ENCODE assay signal across 1 cellular context in the genomic region with DNA sequence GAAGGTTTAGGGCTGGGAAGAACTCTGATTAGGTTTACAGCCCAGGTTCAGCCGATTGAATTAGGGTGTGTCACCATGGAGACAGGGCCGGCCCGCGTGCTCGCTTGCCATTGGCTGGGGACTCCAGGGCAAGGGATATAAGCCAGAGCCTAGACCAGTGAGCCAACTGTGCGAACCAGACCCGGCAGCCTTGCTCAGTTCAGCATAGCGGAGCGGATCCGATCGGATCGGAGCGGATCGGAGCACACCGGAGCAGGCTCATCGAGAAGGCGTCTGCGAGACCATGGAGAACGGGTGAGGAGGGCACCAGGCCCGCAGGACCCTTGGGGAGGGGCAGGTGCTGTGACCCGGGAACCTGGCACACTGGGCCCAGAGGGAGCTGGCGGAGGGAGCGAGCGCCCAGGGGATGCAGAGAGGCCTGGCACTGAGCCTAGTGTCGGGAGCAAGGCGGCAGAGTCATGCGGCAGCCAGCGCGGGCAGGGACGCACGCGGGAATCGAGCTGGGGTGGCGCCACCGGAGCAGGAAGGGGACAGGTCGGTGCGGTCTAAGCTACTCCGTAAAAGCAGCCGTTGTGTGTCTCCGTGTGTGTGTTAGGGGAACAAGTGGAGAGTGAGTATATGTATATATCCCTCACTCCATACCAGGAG.
TF ChIP-seq lines count a peak whose summit lies in the region.

A gene (plus strand): TSS at position 165 of the 648 bp plus-strand sequence. CDS start 119 bp downstream, at position 284.

TF ChIP-seq in K562, 482 proteins besides CTCF, POLR2A, EP300 and RAD21 (continued from another document and continues in another):
- TF ChIP-seq, protein P1, sequence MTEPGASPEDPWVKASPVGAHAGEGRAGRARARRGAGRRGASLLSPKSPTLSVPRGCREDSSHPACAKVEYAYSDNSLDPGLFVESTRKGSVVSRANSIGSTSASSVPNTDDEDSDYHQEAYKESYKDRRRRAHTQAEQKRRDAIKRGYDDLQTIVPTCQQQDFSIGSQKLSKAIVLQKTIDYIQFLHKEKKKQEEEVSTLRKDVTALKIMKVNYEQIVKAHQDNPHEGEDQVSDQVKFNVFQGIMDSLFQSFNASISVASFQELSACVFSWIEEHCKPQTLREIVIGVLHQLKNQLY (CRISPR knock-in tag; conservative IDR thresholded peaks at IDR 0.05): no peak
- TF ChIP-seq, protein P2, sequence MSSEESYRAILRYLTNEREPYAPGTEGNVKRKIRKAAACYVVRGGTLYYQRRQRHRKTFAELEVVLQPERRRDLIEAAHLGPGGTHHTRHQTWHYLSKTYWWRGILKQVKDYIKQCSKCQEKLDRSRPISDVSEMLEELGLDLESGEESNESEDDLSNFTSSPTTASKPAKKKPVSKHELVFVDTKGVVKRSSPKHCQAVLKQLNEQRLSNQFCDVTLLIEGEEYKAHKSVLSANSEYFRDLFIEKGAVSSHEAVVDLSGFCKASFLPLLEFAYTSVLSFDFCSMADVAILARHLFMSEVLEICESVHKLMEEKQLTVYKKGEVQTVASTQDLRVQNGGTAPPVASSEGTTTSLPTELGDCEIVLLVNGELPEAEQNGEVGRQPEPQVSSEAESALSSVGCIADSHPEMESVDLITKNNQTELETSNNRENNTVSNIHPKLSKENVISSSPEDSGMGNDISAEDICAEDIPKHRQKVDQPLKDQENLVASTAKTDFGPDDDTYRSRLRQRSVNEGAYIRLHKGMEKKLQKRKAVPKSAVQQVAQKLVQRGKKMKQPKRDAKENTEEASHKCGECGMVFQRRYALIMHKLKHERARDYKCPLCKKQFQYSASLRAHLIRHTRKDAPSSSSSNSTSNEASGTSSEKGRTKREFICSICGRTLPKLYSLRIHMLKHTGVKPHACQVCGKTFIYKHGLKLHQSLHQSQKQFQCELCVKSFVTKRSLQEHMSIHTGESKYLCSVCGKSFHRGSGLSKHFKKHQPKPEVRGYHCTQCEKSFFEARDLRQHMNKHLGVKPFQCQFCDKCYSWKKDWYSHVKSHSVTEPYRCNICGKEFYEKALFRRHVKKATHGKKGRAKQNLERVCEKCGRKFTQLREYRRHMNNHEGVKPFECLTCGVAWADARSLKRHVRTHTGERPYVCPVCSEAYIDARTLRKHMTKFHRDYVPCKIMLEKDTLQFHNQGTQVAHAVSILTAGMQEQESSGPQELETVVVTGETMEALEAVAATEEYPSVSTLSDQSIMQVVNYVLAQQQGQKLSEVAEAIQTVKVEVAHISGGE (CRISPR knock-in tag; IDR thresholded peaks at IDR 0.05): peak in 1 of 3 experiments; percentile 36; a peak in 2 of 6 replicates
- TF ChIP-seq ZNF445 (CRISPR knock-in tag; IDR thresholded peaks at IDR 0.05; ENCODE audit: low read depth) (no peak), PYGO2 (tag; IDR thresholded peaks at IDR 0.05) (no peak), ZNF24 (IDR thresholded peaks at IDR 0.05) (no peak), PHB2 (IDR thresholded peaks at IDR 0.05; ENCODE audit: low read depth) (no peak), TAF15 (IDR thresholded peaks at IDR 0.05; ENCODE audit: low read depth, low read length) (no peak), NONO (IDR thresholded peaks at IDR 0.05; ENCODE audit: low read depth in 2 of 2, low read length in 1 of 2) (peak; percentile 27 to 73; a peak in 3 of 4 replicates), SRF (CRISPR knock-in tag; IDR thresholded peaks at IDR 0.05) (no peak), SMARCC2 (IDR thresholded peaks at IDR 0.05; ENCODE audit: low read depth) (no peak), ZFP36 (IDR thresholded peaks at IDR 0.05; ENCODE audit: low read depth, low read length, partially characterized antibody) (no peak), SETDB1 (IDR thresholded peaks at IDR 0.05; ENCODE audit: low read length) (no peak), DPF2 (IDR thresholded peaks at IDR 0.05) (no peak), CBX3 (IDR thresholded peaks at IDR 0.05; ENCODE audit: borderline replicate concordance in 1 of 2, low read length in 2 of 2) (0 out of 3 replicates have a peak, but pooled peaks of 1 of the 2 experiments have one; percentile 17), ZNF764 (CRISPR knock-in tag; IDR thresholded peaks at IDR 0.05; ENCODE audit: low read depth) (no peak), ZZZ3 (IDR thresholded peaks at IDR 0.05) (peak; percentile 74; the same call in 1 of the 2 replicates), BACH1 (tag; IDR thresholded peaks at IDR 0.05) (no peak), NCOA1 (IDR thresholded peaks at IDR 0.05; ENCODE audit: low read depth) (no peak), HDAC6 (IDR thresholded peaks at IDR 0.05; ENCODE audit: low read depth, low read length) (no peak), HCFC1 (IDR thresholded peaks at IDR 0.05; ENCODE audit: low read depth, low read length) (no peak), ZNF274 (IDR thresholded peaks at IDR 0.05; ENCODE audit: borderline replicate concordance, low read depth, low read length) (no peak), ZNF589 (CRISPR knock-in tag; IDR thresholded peaks at IDR 0.05; ENCODE audit: low read depth) (no peak), ZBTB7A (IDR thresholded peaks at IDR 0.05; ENCODE audit: borderline replicate concordance, control insufficient read depth, low read depth, low read length) (no peak; the same call in 1 of the 2 replicates), RBM22 (IDR thresholded peaks at IDR 0.05; ENCODE audit: low read depth, low read length, poor library complexity, severe bottlenecking) (peak; percentile 87), ZBED1 (IDR thresholded peaks at IDR 0.05) (no peak), ZBTB1 (CRISPR knock-in tag; IDR thresholded peaks at IDR 0.05; ENCODE audit: borderline replicate concordance, low read depth) (peak; percentile 18; the same call in 1 of the 2 replicates), SMAD2 (IDR thresholded peaks at IDR 0.05; ENCODE audit: low read depth, low read length) (no peak), HDAC8 (tag; IDR thresholded peaks at IDR 0.05) (no peak), KDM5B (IDR thresholded peaks at IDR 0.05; ENCODE audit: insufficient replicate concordance, low read depth, low read length) (peak; percentile 99)
- TF ChIP-seq, protein P3, sequence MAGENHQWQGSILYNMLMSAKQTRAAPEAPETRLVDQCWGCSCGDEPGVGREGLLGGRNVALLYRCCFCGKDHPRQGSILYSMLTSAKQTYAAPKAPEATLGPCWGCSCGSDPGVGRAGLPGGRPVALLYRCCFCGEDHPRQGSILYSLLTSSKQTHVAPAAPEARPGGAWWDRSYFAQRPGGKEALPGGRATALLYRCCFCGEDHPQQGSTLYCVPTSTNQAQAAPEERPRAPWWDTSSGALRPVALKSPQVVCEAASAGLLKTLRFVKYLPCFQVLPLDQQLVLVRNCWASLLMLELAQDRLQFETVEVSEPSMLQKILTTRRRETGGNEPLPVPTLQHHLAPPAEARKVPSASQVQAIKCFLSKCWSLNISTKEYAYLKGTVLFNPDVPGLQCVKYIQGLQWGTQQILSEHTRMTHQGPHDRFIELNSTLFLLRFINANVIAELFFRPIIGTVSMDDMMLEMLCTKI (IDR thresholded peaks at IDR 0.05; ENCODE audit: partially characterized antibody): no peak
- TF ChIP-seq, protein P4, sequence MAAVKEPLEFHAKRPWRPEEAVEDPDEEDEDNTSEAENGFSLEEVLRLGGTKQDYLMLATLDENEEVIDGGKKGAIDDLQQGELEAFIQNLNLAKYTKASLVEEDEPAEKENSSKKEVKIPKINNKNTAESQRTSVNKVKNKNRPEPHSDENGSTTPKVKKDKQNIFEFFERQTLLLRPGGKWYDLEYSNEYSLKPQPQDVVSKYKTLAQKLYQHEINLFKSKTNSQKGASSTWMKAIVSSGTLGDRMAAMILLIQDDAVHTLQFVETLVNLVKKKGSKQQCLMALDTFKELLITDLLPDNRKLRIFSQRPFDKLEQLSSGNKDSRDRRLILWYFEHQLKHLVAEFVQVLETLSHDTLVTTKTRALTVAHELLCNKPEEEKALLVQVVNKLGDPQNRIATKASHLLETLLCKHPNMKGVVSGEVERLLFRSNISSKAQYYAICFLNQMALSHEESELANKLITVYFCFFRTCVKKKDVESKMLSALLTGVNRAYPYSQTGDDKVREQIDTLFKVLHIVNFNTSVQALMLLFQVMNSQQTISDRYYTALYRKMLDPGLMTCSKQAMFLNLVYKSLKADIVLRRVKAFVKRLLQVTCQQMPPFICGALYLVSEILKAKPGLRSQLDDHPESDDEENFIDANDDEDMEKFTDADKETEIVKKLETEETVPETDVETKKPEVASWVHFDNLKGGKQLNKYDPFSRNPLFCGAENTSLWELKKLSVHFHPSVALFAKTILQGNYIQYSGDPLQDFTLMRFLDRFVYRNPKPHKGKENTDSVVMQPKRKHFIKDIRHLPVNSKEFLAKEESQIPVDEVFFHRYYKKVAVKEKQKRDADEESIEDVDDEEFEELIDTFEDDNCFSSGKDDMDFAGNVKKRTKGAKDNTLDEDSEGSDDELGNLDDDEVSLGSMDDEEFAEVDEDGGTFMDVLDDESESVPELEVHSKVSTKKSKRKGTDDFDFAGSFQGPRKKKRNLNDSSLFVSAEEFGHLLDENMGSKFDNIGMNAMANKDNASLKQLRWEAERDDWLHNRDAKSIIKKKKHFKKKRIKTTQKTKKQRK (IDR thresholded peaks at IDR 0.05; ENCODE audit: borderline replicate concordance, low read depth, low read length): no peak
- TF ChIP-seq, protein P5, sequence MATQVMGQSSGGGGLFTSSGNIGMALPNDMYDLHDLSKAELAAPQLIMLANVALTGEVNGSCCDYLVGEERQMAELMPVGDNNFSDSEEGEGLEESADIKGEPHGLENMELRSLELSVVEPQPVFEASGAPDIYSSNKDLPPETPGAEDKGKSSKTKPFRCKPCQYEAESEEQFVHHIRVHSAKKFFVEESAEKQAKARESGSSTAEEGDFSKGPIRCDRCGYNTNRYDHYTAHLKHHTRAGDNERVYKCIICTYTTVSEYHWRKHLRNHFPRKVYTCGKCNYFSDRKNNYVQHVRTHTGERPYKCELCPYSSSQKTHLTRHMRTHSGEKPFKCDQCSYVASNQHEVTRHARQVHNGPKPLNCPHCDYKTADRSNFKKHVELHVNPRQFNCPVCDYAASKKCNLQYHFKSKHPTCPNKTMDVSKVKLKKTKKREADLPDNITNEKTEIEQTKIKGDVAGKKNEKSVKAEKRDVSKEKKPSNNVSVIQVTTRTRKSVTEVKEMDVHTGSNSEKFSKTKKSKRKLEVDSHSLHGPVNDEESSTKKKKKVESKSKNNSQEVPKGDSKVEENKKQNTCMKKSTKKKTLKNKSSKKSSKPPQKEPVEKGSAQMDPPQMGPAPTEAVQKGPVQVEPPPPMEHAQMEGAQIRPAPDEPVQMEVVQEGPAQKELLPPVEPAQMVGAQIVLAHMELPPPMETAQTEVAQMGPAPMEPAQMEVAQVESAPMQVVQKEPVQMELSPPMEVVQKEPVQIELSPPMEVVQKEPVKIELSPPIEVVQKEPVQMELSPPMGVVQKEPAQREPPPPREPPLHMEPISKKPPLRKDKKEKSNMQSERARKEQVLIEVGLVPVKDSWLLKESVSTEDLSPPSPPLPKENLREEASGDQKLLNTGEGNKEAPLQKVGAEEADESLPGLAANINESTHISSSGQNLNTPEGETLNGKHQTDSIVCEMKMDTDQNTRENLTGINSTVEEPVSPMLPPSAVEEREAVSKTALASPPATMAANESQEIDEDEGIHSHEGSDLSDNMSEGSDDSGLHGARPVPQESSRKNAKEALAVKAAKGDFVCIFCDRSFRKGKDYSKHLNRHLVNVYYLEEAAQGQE (CRISPR knock-in tag; IDR thresholded peaks at IDR 0.05; ENCODE audit: low read depth): no peak
- TF ChIP-seq, protein P6, sequence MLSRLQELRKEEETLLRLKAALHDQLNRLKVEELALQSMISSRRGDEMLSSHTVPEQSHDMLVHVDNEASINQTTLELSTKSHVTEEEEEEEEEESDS (CRISPR knock-in tag; IDR thresholded peaks at IDR 0.05): no peak
- TF ChIP-seq, protein P7, sequence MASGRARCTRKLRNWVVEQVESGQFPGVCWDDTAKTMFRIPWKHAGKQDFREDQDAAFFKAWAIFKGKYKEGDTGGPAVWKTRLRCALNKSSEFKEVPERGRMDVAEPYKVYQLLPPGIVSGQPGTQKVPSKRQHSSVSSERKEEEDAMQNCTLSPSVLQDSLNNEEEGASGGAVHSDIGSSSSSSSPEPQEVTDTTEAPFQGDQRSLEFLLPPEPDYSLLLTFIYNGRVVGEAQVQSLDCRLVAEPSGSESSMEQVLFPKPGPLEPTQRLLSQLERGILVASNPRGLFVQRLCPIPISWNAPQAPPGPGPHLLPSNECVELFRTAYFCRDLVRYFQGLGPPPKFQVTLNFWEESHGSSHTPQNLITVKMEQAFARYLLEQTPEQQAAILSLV (tag; IDR thresholded peaks at IDR 0.05): no peak
- TF ChIP-seq, protein P8, sequence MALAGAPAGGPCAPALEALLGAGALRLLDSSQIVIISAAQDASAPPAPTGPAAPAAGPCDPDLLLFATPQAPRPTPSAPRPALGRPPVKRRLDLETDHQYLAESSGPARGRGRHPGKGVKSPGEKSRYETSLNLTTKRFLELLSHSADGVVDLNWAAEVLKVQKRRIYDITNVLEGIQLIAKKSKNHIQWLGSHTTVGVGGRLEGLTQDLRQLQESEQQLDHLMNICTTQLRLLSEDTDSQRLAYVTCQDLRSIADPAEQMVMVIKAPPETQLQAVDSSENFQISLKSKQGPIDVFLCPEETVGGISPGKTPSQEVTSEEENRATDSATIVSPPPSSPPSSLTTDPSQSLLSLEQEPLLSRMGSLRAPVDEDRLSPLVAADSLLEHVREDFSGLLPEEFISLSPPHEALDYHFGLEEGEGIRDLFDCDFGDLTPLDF (CRISPR knock-in tag; IDR thresholded peaks at IDR 0.05): peak; percentile 84
- TF ChIP-seq, protein P9, sequence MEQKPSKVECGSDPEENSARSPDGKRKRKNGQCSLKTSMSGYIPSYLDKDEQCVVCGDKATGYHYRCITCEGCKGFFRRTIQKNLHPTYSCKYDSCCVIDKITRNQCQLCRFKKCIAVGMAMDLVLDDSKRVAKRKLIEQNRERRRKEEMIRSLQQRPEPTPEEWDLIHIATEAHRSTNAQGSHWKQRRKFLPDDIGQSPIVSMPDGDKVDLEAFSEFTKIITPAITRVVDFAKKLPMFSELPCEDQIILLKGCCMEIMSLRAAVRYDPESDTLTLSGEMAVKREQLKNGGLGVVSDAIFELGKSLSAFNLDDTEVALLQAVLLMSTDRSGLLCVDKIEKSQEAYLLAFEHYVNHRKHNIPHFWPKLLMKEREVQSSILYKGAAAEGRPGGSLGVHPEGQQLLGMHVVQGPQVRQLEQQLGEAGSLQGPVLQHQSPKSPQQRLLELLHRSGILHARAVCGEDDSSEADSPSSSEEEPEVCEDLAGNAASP (IDR thresholded peaks at IDR 0.05): no peak
